In the genomic region with DNA sequence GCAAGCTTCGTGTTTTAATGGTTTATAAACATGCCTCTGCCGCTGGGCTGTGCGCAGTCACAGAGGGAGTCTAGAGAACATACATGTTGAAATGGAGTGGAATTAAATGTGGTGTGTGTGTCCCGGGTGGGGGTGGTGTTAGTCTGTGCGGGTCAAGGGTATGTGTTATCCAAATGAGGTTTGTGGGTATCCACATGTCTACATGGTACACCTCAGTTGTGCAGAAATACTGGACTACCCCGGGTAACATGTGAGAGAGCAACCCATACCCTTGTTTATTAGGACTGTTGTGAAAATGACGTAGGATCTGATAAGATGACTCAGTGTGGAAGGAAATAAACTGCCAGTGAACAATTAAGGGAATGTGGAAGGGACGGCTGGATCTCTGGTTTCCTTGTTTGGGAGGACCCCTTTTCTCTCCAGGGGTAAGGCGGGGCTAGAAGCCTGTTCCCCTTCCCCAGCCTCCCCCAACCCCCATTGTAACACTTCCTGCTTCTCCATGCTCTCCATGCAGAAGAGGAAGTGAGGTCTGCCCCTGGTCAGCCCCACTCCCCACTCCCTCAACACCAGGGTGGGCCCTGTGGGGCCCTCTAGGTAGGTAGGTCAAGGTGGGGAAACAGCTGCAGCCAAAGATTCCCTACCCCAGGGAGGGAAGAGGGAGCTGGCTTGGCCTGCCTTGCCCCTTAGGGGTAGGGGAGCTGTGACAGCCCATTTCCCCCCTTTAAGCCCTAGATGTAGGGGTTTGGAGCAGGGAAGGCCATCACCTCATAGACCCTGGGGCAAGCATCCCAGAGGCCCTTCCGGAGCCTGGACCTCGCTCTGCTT, we compare ENCODE assay signal across 9 cellular contexts. TPM values are rescaled to one million over a fixed set of nuclear protein-coding genes. Genes with fewer than 3 reads are reported as not detected.
A peak's percentile ranks its signal among the peaks of the same experiment; 100 is the strongest.
DNase-seq lines count a peak whose midpoint lies in the region; ATAC-seq and TF ChIP-seq lines count a peak whose summit lies in the region.
"Had no signal": no experiment of that assay in that cellular context is flagged by ENCODE, and none has a peak within 500 bp of the region (broad histone marks: within the 10 kb centered on the region; RNA-seq: fewer than 3 reads in every experiment).

No MANE protein-coding gene starts in this region.

- POLR2A ChIA-PET in GM10248 (lab: Yijun Ruan, JAX): no interaction called here

- ATAC-seq in RWPE2 (ENCODE audit: low read depth) (peak; percentile 24; the same call in 2 of the 3 replicates), GM21367 (IDR thresholded peaks at IDR 0.05; ENCODE audit: unreplicated experiment) (no peak)

- no peaks in the 10 kb centered on the region for H3K4me1 ChIP-seq in RWPE2 (ENCODE audit: insufficient read depth, poor library complexity, severe bottlenecking)

- TF ChIP-seq CTCF in RWPE2 (IDR thresholded peaks at IDR 0.05; ENCODE audit: poor library complexity, severe bottlenecking): no peak
- no peak for TF ChIP-seq CTCF in GM10248 (IDR thresholded peaks at IDR 0.05; ENCODE audit: control extremely low read depth, extremely low read depth, low read depth, missing control alignments)

- CTCF ChIA-PET in GM10248 (lab: Yijun Ruan, JAX): interaction anchor here (0.6 to 4.3 kb wide), 4 partner anchors 11 to 120 kb away, joined by 3 to 37 read pairs (median 12); no protein-coding TSS in a partner anchor

- no peak overlapping the region for H3K27ac ChIP-seq in RWPE2 (ENCODE audit: poor library complexity, severe bottlenecking)

- DNase-seq in GM03348 (ENCODE audit: low spot score): peak; percentile 25
- peak; percentile 9 for DNase-seq in RWPE2 (ENCODE audit: low spot score)
- DNase-seq in fibroblast of gingiva (ENCODE audit: low read depth): peak; percentile 41
- DNase-seq in pulmonary artery endothelial cell (ENCODE audit: low read depth, low spot score): peak; percentile 68
- no peak for DNase-seq in DMS153 treated with DMSO at 0.1 percent for 48 hours (lab: John Stamatoyannopoulos, UW; ENCODE audit: unreplicated experiment)
- DNase-seq in GM10248 (ENCODE audit: extremely low spot score): no peak
- no peak for DNase-seq in 8988T
- DNase-seq: T-helper 1 cell had no signal

- no peaks in the 10 kb centered on the region for H3K9me3 ChIP-seq in RWPE2 (ENCODE audit: severe bottlenecking)

- H3K4me3 ChIP-seq in RWPE2 (ENCODE audit: severe bottlenecking): no peak overlapping the region

- H3K36me3 ChIP-seq in RWPE2 (ENCODE audit: low read depth): no peaks in the 10 kb centered on the region

- H3K27me3 ChIP-seq in RWPE2 (ENCODE audit: insufficient read depth, poor library complexity, severe bottlenecking): no peaks in the 10 kb centered on the region

RNA-seq across cellular contexts. Expression of gene EPS8L3, which starts 0.7 kb away (rescaled TPM):
- 0.26 TPM in 1 of 2 replicates, not detected in the other for total RNA-seq in pulmonary artery endothelial cell

RNA-seq across cellular contexts. Expression of gene GSTM3, which starts 22.2 kb away (rescaled TPM):
- total RNA-seq in pulmonary artery endothelial cell: 25.0 and 57.0 TPM in 2 replicates

RNA-seq across cellular contexts. Expression of gene GSTM5, which starts 51.0 kb away (rescaled TPM):
- total RNA-seq in pulmonary artery endothelial cell: 0.13 and 0.18 TPM in 2 replicates

Comparison
In these comparisons a context has a peak if more than half of its experiments do, and no peak if none do; other contexts are left out.
1. DNase-seq: peak in GM03348 (single experiment), RWPE2 (single experiment), fibroblast of gingiva (single experiment) and pulmonary artery endothelial cell (single experiment); none in DMS153 treated with DMSO at 0.1 percent for 48 hours (single experiment), GM10248 (single experiment) and 8988T (single experiment).